In the genomic region with DNA sequence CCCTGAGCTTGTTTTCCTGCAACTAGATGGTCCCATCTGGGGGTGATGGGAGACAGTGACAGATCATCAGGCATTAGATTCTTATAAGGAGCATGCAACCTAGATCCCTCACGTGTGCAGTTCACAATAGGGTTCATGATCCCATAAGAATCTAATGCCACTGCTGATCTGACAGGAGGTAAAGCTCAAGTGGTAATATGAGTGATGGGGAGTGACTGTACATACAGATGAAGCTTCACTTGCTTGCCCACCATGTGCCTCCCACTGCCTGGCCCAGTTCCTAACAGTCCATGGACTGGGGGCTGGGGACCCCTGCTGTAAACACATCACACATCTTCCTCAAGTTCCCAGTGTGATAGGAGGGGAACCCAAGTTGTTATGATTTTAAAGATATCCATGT, we compare ENCODE assay signal across 25 cellular contexts.
"Had no signal": no experiment of that assay in that cellular context is flagged by ENCODE, and none has a peak within 500 bp of the region (broad histone marks: within the 10 kb centered on the region; RNA-seq: fewer than 3 reads in every experiment).

No MANE protein-coding gene starts in this region.

- H3K4me3 ChIP-seq: colonic mucosa, coronary artery, dorsolateral prefrontal cortex, esophagus muscularis mucosa, esophagus squamous epithelium, gastrocnemius medialis, gastroesophageal sphincter, heart left ventricle, heart right ventricle, hepatocyte had no signal

- H3K4me2 ChIP-seq: hepatocyte had no signal

- H3K36me3 ChIP-seq: colonic mucosa, esophagus muscularis mucosa, esophagus squamous epithelium, gastrocnemius medialis, gastroesophageal sphincter, heart left ventricle, heart right ventricle had no signal

- DNase-seq: colonic mucosa; cortex of kidney; dermis blood vessel endothelial cell; dorsolateral prefrontal cortex; effector CD4-positive, alpha-beta T cell; effector CD8-positive, alpha-beta T cell; effector memory CD4-positive, alpha-beta T cell; effector memory CD8-positive, alpha-beta T cell; endodermal cell; erythroblast; esophagus squamous epithelium; foreskin fibroblast; foreskin keratinocyte; foreskin melanocyte; gastrocnemius medialis; glutamatergic neuron; head of caudate nucleus; heart left ventricle; heart right ventricle had no signal

- ATAC-seq: effector memory CD8-positive, alpha-beta T cell; esophagus mucosa; foreskin keratinocyte; gastrocnemius medialis; gastroesophageal sphincter; heart left ventricle; heart right ventricle had no signal

- H2AFZ ChIP-seq: hepatocyte had no signal

- H3K9me3 ChIP-seq: colonic mucosa, gastrocnemius medialis had no signal

- H3K27me3 ChIP-seq: colonic mucosa, dorsolateral prefrontal cortex, esophagus muscularis mucosa, esophagus squamous epithelium, foreskin keratinocyte, gastrocnemius medialis, gastroesophageal sphincter, heart left ventricle, heart right ventricle, hepatocyte had no signal

- H3K4me1 ChIP-seq: colonic mucosa, esophagus squamous epithelium, foreskin keratinocyte, gastrocnemius medialis, heart right ventricle had no signal

- H3K27ac ChIP-seq: colonic mucosa, coronary artery, dorsolateral prefrontal cortex, epithelial cell of prostate, esophagus muscularis mucosa, esophagus squamous epithelium, foreskin keratinocyte, gastrocnemius medialis, gastroesophageal sphincter, heart left ventricle, heart right ventricle, hepatocyte had no signal
